Comparison of ENCODE assay signal across 1 cellular context in genomic region chr9:88437210-88438146, GRCh38.
TF ChIP-seq lines count a peak whose summit lies in the region.

No MANE protein-coding gene starts in this region.

TF ChIP-seq in HepG2, 621 proteins besides CTCF, POLR2A, EP300 and RAD21 (continued from another document and continues in another):
- no peak for TF ChIP-seq FOXP1 (IDR thresholded peaks at IDR 0.05)
- TF ChIP-seq FOXP1 (CRISPR knock-in tag; IDR thresholded peaks at IDR 0.05), result peak; percentile 36; the same call in 1 of the 2 replicates
- no peak for TF ChIP-seq LCORL (IDR thresholded peaks at IDR 0.05)
- TF ChIP-seq LCORL (CRISPR knock-in tag; IDR thresholded peaks at IDR 0.05), result no peak
- TF ChIP-seq MAZ (IDR thresholded peaks at IDR 0.05; ENCODE audit: borderline replicate concordance, low read depth, low read length), result no peak
- TF ChIP-seq MAZ (CRISPR knock-in tag; IDR thresholded peaks at IDR 0.05; ENCODE audit: low read depth), result no peak
- TF ChIP-seq SOX13 (IDR thresholded peaks at IDR 0.05), result no peak
- TF ChIP-seq SOX13 (CRISPR knock-in tag; conservative IDR thresholded peaks at IDR 0.05 in 1 of 2, IDR thresholded peaks at IDR 0.05 in 1 of 2), result peak in 1 of 2 experiments; percentile 36; a peak in 1 of 4 replicates
- no peak for TF ChIP-seq ELF1 (CRISPR knock-in tag; IDR thresholded peaks at IDR 0.05)
- TF ChIP-seq BCL6 (CRISPR knock-in tag; IDR thresholded peaks at IDR 0.05), result peak; percentile 26; the same call in 1 of the 2 replicates
- TF ChIP-seq GATAD2A (CRISPR knock-in tag; IDR thresholded peaks at IDR 0.05), result peak; percentile 78
- peak; percentile 64; the same call in 1 of the 2 replicates for TF ChIP-seq HNF1A (IDR thresholded peaks at IDR 0.05; ENCODE audit: low read depth)
- TF ChIP-seq HNF1A (CRISPR knock-in tag; IDR thresholded peaks at IDR 0.05; ENCODE audit: borderline replicate concordance), result no peak; the same call in 1 of the 2 replicates
- TF ChIP-seq PAXIP1 (CRISPR knock-in tag; conservative IDR thresholded peaks at IDR 0.05), result peak; percentile 73; the same call in 1 of the 2 replicates
- no peak for TF ChIP-seq FOXA1 (IDR thresholded peaks at IDR 0.05)
- 0 out of 2 replicates have a peak, but pooled peaks have one; percentile 19 for TF ChIP-seq FOXA1 (CRISPR knock-in tag; IDR thresholded peaks at IDR 0.05)
- peak; percentile 97 for TF ChIP-seq ZNF121 (CRISPR knock-in tag; IDR thresholded peaks at IDR 0.05)
- 0 out of 2 replicates have a peak, but pooled peaks have one; percentile 35 for TF ChIP-seq MIXL1 (CRISPR knock-in tag; IDR thresholded peaks at IDR 0.05)
- no peak for TF ChIP-seq SYNCRIP (IDR thresholded peaks at IDR 0.05; ENCODE audit: insufficient read depth, low read depth, low read length)
- no peak for TF ChIP-seq SCMH1 (CRISPR knock-in tag; IDR thresholded peaks at IDR 0.05; ENCODE audit: borderline replicate concordance)
- TF ChIP-seq FOXK1 (CRISPR knock-in tag; IDR thresholded peaks at IDR 0.05; ENCODE audit: borderline replicate concordance, low read depth), result no peak
- TF ChIP-seq ZNF263 (CRISPR knock-in tag; IDR thresholded peaks at IDR 0.05), result peak; percentile 53; the same call in 1 of the 2 replicates
- TF ChIP-seq ZNF362 (CRISPR knock-in tag; IDR thresholded peaks at IDR 0.05; ENCODE audit: borderline replicate concordance), result 0 out of 2 replicates have a peak, but pooled peaks have one; percentile 34
- no peak for TF ChIP-seq ZBTB40 (IDR thresholded peaks at IDR 0.05)
- no peak for TF ChIP-seq ZBTB40 (CRISPR knock-in tag; IDR thresholded peaks at IDR 0.05)
- TF ChIP-seq ZNF160 (CRISPR knock-in tag; IDR thresholded peaks at IDR 0.05), result no peak
- no peak for TF ChIP-seq NBN (conservative IDR thresholded peaks at IDR 0.05)
- TF ChIP-seq EEA1 (CRISPR knock-in tag; IDR thresholded peaks at IDR 0.05; ENCODE audit: borderline replicate concordance), result no peak
- TF ChIP-seq MAFK (conservative IDR thresholded peaks at IDR 0.05 in 1 of 2, IDR thresholded peaks at IDR 0.05 in 1 of 2; ENCODE audit: low read length in 2 of 2), result no peak
- no peak for TF ChIP-seq ZFP62 (CRISPR knock-in tag; IDR thresholded peaks at IDR 0.05)
- TF ChIP-seq ZNF646 (CRISPR knock-in tag; IDR thresholded peaks at IDR 0.05), result no peak
- peak; percentile 22; the same call in 1 of the 2 replicates for TF ChIP-seq HDAC1 (CRISPR knock-in tag; IDR thresholded peaks at IDR 0.05)
- TF ChIP-seq ZBTB20 (CRISPR knock-in tag; IDR thresholded peaks at IDR 0.05; ENCODE audit: borderline replicate concordance, low read depth), result no peak
- TF ChIP-seq ONECUT2 (CRISPR knock-in tag; IDR thresholded peaks at IDR 0.05), result peak; percentile 81
- peak; percentile 63; the same call in 1 of the 2 replicates for TF ChIP-seq FOXA3 (CRISPR knock-in tag; IDR thresholded peaks at IDR 0.05)
- no peak for TF ChIP-seq ZNF207 (IDR thresholded peaks at IDR 0.05; ENCODE audit: borderline replicate concordance)
- TF ChIP-seq MEF2D (CRISPR knock-in tag; IDR thresholded peaks at IDR 0.05), result peak; percentile 66; the same call in 1 of the 2 replicates
